ENCODE assay signal across 16 cellular contexts in the genomic region with DNA sequence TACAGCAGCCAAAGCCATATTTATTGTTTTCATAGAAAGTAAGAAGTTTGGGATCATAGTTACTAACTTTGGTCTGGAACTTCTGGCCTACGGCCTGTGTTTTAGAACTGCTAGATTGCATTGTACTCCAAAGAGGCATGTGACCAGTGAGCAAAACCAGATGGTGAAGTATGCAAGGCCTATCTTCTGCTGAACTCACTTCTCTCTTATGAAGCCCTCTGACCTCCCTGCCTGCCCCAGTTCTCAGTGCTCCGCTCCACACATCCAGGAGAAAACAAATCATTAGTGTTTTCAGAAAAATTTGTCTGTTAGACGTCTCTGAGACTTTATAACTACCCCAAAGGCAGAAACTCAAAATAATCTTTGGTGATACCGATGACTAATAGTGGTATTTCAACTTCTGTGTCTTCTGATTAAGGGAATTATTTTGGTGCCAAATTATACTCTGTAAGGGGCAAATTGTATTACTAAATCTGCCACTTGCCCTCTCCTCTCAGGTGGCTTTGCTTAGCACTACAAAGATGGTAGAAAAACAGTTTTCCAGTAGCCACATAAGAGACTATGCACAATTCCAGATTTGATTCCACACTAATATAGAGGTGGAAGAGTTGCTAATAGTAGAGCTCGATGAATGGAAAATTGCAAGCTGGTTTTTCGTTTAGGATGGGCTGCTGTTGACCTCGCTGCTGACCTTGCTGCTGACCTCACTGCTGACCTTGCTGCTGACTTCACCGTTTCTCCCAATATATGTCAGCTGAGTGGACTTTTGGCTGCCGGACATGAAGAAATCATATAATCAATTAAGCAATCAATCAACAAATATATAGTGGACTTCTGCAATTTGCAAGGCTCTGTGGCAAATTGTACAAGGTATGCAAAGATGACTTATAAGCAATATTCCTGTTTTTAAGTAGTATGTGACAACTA.
A peak's percentile ranks its signal among the peaks of the same experiment; 100 is the strongest.
DNase-seq lines count a peak whose midpoint lies in the region; ATAC-seq and TF ChIP-seq lines count a peak whose summit lies in the region.
"Had no signal": no experiment of that assay in that cellular context is flagged by ENCODE, and none has a peak within 500 bp of the region (broad histone marks: within the 10 kb centered on the region; RNA-seq: fewer than 3 reads in every experiment).

No MANE protein-coding gene starts in this region.

- DNase-seq in M059J (ENCODE audit: low read depth), result peak; percentile 27
- DNase-seq in epithelial cell of esophagus (ENCODE audit: low read depth), result peak; percentile 43
- DNase-seq in left lung, result no peak
- DNase-seq in uterus, result peak; percentile 29 to 51
- DNase-seq: activated CD4-positive, alpha-beta T cell treated with anti-CD3 and anti-CD28 coated beads, Interleukin-2, amount 50 U/mL, for 1 hour; activated T-cell treated with anti-CD3 and anti-CD28 coated beads, Interleukin-2, amount 50 U/mL, for 4 hours; anterior cingulate cortex; glutamatergic neuron; NCI-H187; NCI-H524 treated with DMSO at 0.1 percent for 48 hours; Peyer's patch; stimulated activated naive CD4-positive, alpha-beta T cell treated with Interleukin-2 at 50 U/mL for 16 hours; T-helper 2 cell had no signal

- no peaks in the 10 kb centered on the region for H3K27me3 ChIP-seq in left lung
- no peaks in the 10 kb centered on the region for H3K27me3 ChIP-seq in uterus
- H3K27me3 ChIP-seq: Peyer's patch had no signal

- intact Hi-C loops in left lung (cut with DNase I), result no loop called here
- intact Hi-C loops in uterus (cut with DNase I; ENCODE audit: low total_unique reads), result no loop called here

- ATAC-seq in left lung, result peak; percentile 71
- no peak for ATAC-seq in HG03432 (IDR thresholded peaks at IDR 0.05; ENCODE audit: unreplicated experiment)
- ATAC-seq in HG02610 (IDR thresholded peaks at IDR 0.05; ENCODE audit: unreplicated experiment), result no peak
- no peak for ATAC-seq in GM21447 (IDR thresholded peaks at IDR 0.05; ENCODE audit: unreplicated experiment)
- ATAC-seq: activated T-cell treated with anti-CD3 and anti-CD28 coated beads, Interleukin-2, amount 50 U/mL, for 4 hours had no signal

- H3K9me3 ChIP-seq in left lung (no peaks in the 10 kb centered on the region), uterus (no peaks in the 10 kb centered on the region)
- H3K9me3 ChIP-seq: Peyer's patch had no signal

- no peak for TF ChIP-seq POLR2A in uterus (IDR thresholded peaks at IDR 0.05)

- H3K4me3 ChIP-seq in epithelial cell of esophagus (ENCODE audit: low read length) (no peak overlapping the region), left lung (no peak overlapping the region), uterus (no peak overlapping the region)
- H3K4me3 ChIP-seq: Peyer's patch had no signal

- TF ChIP-seq CTCF in epithelial cell of esophagus (IDR thresholded peaks at IDR 0.05; ENCODE audit: insufficient read depth, low read depth, low read length, missing control alignments), result no peak
- no peak for TF ChIP-seq CTCF in left lung (IDR thresholded peaks at IDR 0.05)
- no peak for TF ChIP-seq CTCF in uterus (IDR thresholded peaks at IDR 0.05)

- H3K27ac ChIP-seq in left lung, result peak overlapping the region; percentile 56 to 67
- peak overlapping the region; percentile 40 to 56 for H3K27ac ChIP-seq in uterus
- H3K27ac ChIP-seq: Peyer's patch had no signal

- H3K4me1 ChIP-seq in left lung, result peaks cover 0 to 18% of the 10 kb centered on the region in 2 donors
- peaks cover 0 to 6% of the 10 kb centered on the region in 2 donors for H3K4me1 ChIP-seq in uterus
- H3K4me1 ChIP-seq: Peyer's patch had no signal

- H3K36me3 ChIP-seq in left lung, result no peaks in the 10 kb centered on the region
- no peaks in the 10 kb centered on the region for H3K36me3 ChIP-seq in uterus
- H3K36me3 ChIP-seq: Peyer's patch had no signal

Comparison
In these comparisons a context has a peak if more than half of its experiments do, and no peak if none do; other contexts are left out.
1. DNase-seq: peak in M059J (single experiment), epithelial cell of esophagus (single experiment) and uterus (2 of 2); none in left lung (0 of 2).